Comparison of ENCODE assay signal across 1 cellular context in genomic region chr9:98190757-98191105, GRCh38.
TF ChIP-seq lines count a peak whose summit lies in the region.

No MANE protein-coding gene starts in this region.

TF ChIP-seq in WTC11, 78 proteins besides CTCF, POLR2A, EP300 and RAD21 (continued from another document):
- TF ChIP-seq ATF2 (CRISPR knock-in tag; IDR thresholded peaks at IDR 0.05; ENCODE audit: borderline replicate concordance, low read depth) (no peak), RELA (CRISPR knock-in tag; IDR thresholded peaks at IDR 0.05; ENCODE audit: borderline replicate concordance) (no peak), PRDM15 (CRISPR knock-in tag; IDR thresholded peaks at IDR 0.05) (no peak), AR (CRISPR knock-in tag; IDR thresholded peaks at IDR 0.05) (no peak), SOX15 (CRISPR knock-in tag; IDR thresholded peaks at IDR 0.05) (no peak), ETV6 (CRISPR knock-in tag; IDR thresholded peaks at IDR 0.05) (no peak), FOXJ3 (CRISPR knock-in tag; IDR thresholded peaks at IDR 0.05; ENCODE audit: borderline replicate concordance) (no peak)
TF ChIP-seq in WTC11: peak in this region for 0.
